Comparison of ENCODE assay signal across 22 cellular contexts in genomic region chr6:161255518-161255917, GRCh38. TPM values are rescaled to one million over a fixed set of nuclear protein-coding genes. Genes with fewer than 3 reads are reported as not detected.
DNase-seq lines count a peak whose midpoint lies in the region; ATAC-seq and TF ChIP-seq lines count a peak whose summit lies in the region.
"Had no signal": no experiment of that assay in that cellular context is flagged by ENCODE, and none has a peak within 500 bp of the region (broad histone marks: within the 10 kb centered on the region; RNA-seq: fewer than 3 reads in every experiment).

No MANE protein-coding gene starts in this region.

- ATAC-seq in GM23338 (no peak), GM19035 (IDR thresholded peaks at IDR 0.05; ENCODE audit: unreplicated experiment) (no peak)

- H3K27ac ChIP-seq in GM23338 (ENCODE audit: low read depth) (peak overlapping the region; percentile 71; the same call in 1 of the 2 replicates), dorsolateral prefrontal cortex (peak overlapping the region in 46 of 59 donors; percentile 11 to 88 (median 75)), neural progenitor cell (peak overlapping the region; percentile 84), osteoblast (ENCODE audit: low read depth, low read length) (no peak overlapping the region)
- H3K27ac ChIP-seq: BLaER1, SJSA1 had no signal

- H3K4me2 ChIP-seq in GM23338 = no peak overlapping the region
- H3K4me2 ChIP-seq in neural progenitor cell = peak overlapping the region; percentile 61
- no peak overlapping the region for H3K4me2 ChIP-seq in osteoblast (ENCODE audit: insufficient read depth, low read length)
- H3K4me2 ChIP-seq: BLaER1 had no signal

- H3K79me2 ChIP-seq in GM23338 (replicated peaks; ENCODE audit: insufficient read depth) = peaks cover 93% of the 10 kb centered on the region
- peaks cover 99% of the 10 kb centered on the region for H3K79me2 ChIP-seq in neural progenitor cell (ENCODE audit: low read depth)
- H3K79me2 ChIP-seq in osteoblast (ENCODE audit: insufficient read depth, low read length) = peaks cover 8% of the 10 kb centered on the region

- no peak overlapping the region for H3K4me3 Mint-ChIP-seq in GM23338
- no peak overlapping the region for H3K4me3 Mint-ChIP-seq in neural progenitor cell
- H3K4me3 Mint-ChIP-seq: CD4-positive, CD25-positive, alpha-beta regulatory T cell; IgD-negative memory B cell had no signal

- H3K4me1 ChIP-seq in GM23338 (ENCODE audit: insufficient read depth) (peaks cover 8% of the 10 kb centered on the region; the same call in 1 of the 2 replicates), neural progenitor cell (peaks cover 39% of the 10 kb centered on the region), osteoblast (ENCODE audit: insufficient read depth, low read length) (peaks cover 10% of the 10 kb centered on the region)
- H3K4me1 ChIP-seq: BLaER1 had no signal

- H4K20me1 ChIP-seq in GM23338 (replicated peaks; ENCODE audit: insufficient read depth) = peaks cover 48% of the 10 kb centered on the region
- H4K20me1 ChIP-seq in neural progenitor cell (ENCODE audit: low read depth) = peaks cover 87% of the 10 kb centered on the region
- H4K20me1 ChIP-seq in osteoblast (ENCODE audit: insufficient read depth, low read length) = no peaks in the 10 kb centered on the region

- peaks cover 38% of the 10 kb centered on the region for H3K4me1 Mint-ChIP-seq in GM23338
- H3K4me1 Mint-ChIP-seq in neural progenitor cell = peaks cover 46% of the 10 kb centered on the region
- H3K4me1 Mint-ChIP-seq: IgD-negative memory B cell had no signal

- no peaks in the 10 kb centered on the region for H3K27me3 ChIP-seq in GM23338 (ENCODE audit: insufficient read depth)
- H3K27me3 ChIP-seq in dorsolateral prefrontal cortex = no peaks in the 10 kb centered on the region
- H3K27me3 ChIP-seq in neural progenitor cell = no peaks in the 10 kb centered on the region
- H3K27me3 ChIP-seq in osteoblast (ENCODE audit: insufficient read depth, low read length) = no peaks in the 10 kb centered on the region
- H3K27me3 ChIP-seq: BLaER1, SJSA1 had no signal

- H2AFZ ChIP-seq in GM23338 (no peak overlapping the region), neural progenitor cell (replicated peaks) (no peak overlapping the region), osteoblast (ENCODE audit: low read length) (no peak overlapping the region)

- intact Hi-C loops in dorsolateral prefrontal cortex (cut with DNase I) = no loop called here

- no peak for TF ChIP-seq CTCF in GM23338 (conservative IDR thresholded peaks at IDR 0.05; ENCODE audit: low read depth in 2 of 2)
- TF ChIP-seq CTCF in dorsolateral prefrontal cortex (IDR thresholded peaks at IDR 0.05 in 54 of 56, conservative IDR thresholded peaks at IDR 0.05 in 2 of 56; ENCODE audit: low read depth in 1 of 56, partially characterized antibody in 56 of 56) = no peak
- no peak for TF ChIP-seq CTCF in neural progenitor cell (IDR thresholded peaks at IDR 0.05)
- TF ChIP-seq CTCF in osteoblast (IDR thresholded peaks at IDR 0.05; ENCODE audit: extremely low read depth, low read depth, low read length) = no peak

- no peaks in the 10 kb centered on the region for H3F3A ChIP-seq in GM23338 (replicated peaks; ENCODE audit: low read depth)
- H3F3A ChIP-seq in neural progenitor cell (ENCODE audit: low read depth) = peaks cover 25% of the 10 kb centered on the region

- no peaks in the 10 kb centered on the region for H3K9me2 ChIP-seq in GM23338 (ENCODE audit: insufficient read depth)

- DNase-seq in GM23338 (ENCODE audit: low spot score) (no peak), OCI-M1 (lab: John Stamatoyannopoulos, UW) (peak; percentile 78), dorsolateral prefrontal cortex (no peak), neural progenitor cell (ENCODE audit: low spot score) (no peak), osteoblast (ENCODE audit: insufficient read length, low spot score, missing footprints) (no peak), foreskin melanocyte (no peak), retina (no peak)
- DNase-seq: CD4-positive, CD25-positive, alpha-beta regulatory T cell; NCI-H1048; NCI-H1417; NCI-H1694; NCI-H2029 treated with DMSO at 0.1 percent for 48 hours; NCI-H446 treated with DMSO at 0.1 percent for 48 hours; NCI-H526; NCI-H82; NK-92 treated with Interleukin-12 subunit alpha and Interleukin-12 subunit beta, amount 100 ng/mL, for 24 hours; Right ventricle myocardium superior; RPMI8226 had no signal

- no peaks in the 10 kb centered on the region for H3K9me3 Mint-ChIP-seq in GM23338
- no peaks in the 10 kb centered on the region for H3K9me3 Mint-ChIP-seq in neural progenitor cell
- H3K9me3 Mint-ChIP-seq: CD4-positive, CD25-positive, alpha-beta regulatory T cell; IgD-negative memory B cell had no signal

- H3K4me3 ChIP-seq in GM23338 = no peak overlapping the region
- peak overlapping the region in 4 of 59 donors; percentile 6 to 53 (median 32) for H3K4me3 ChIP-seq in dorsolateral prefrontal cortex
- H3K4me3 ChIP-seq in neural progenitor cell = no peak overlapping the region
- no peak overlapping the region for H3K4me3 ChIP-seq in osteoblast (ENCODE audit: insufficient read depth, low read length)
- H3K4me3 ChIP-seq: BLaER1, SJSA1 had no signal

- no peaks in the 10 kb centered on the region for H3K9me3 ChIP-seq in neural progenitor cell (ENCODE audit: low read depth)
- no peaks in the 10 kb centered on the region for H3K9me3 ChIP-seq in osteoblast (ENCODE audit: low read depth, low read length)
- H3K9me3 ChIP-seq: BLaER1, SJSA1 had no signal

- H3K27me3 Mint-ChIP-seq in GM23338 (ENCODE audit: insufficient read depth, low read depth, poor library complexity) (peaks cover 6% of the 10 kb centered on the region), neural progenitor cell (ENCODE audit: insufficient read depth, low read depth) (peaks cover 2% of the 10 kb centered on the region)
- H3K27me3 Mint-ChIP-seq: CD4-positive, CD25-positive, alpha-beta regulatory T cell; IgD-negative memory B cell had no signal

- H3K36me3 ChIP-seq in GM23338 (ENCODE audit: insufficient read depth) (no peaks in the 10 kb centered on the region), neural progenitor cell (no peaks in the 10 kb centered on the region), osteoblast (ENCODE audit: insufficient read depth, low read length) (no peaks in the 10 kb centered on the region)

- H3K27ac Mint-ChIP-seq in GM23338 (no peak overlapping the region), neural progenitor cell (no peak overlapping the region)
- H3K27ac Mint-ChIP-seq: CD4-positive, CD25-positive, alpha-beta regulatory T cell; IgD-negative memory B cell had no signal

- H3K9ac ChIP-seq in neural progenitor cell = no peak overlapping the region
- H3K9ac ChIP-seq: BLaER1 had no signal

- peaks cover 18% of the 10 kb centered on the region; the same call in 1 of the 3 replicates for H3K36me3 Mint-ChIP-seq in GM23338 (ENCODE audit: low read depth)
- H3K36me3 Mint-ChIP-seq in neural progenitor cell = peaks cover 53% of the 10 kb centered on the region

TF ChIP-seq in GM23338, 12 proteins besides CTCF, POLR2A, EP300 and RAD21:
- TF ChIP-seq REST (IDR thresholded peaks at IDR 0.05; ENCODE audit: unreplicated experiment) (no peak), POLR2AphosphoS5 (IDR thresholded peaks at IDR 0.05; ENCODE audit: low read depth) (no peak), CREB1 (CRISPR knock-in tag; IDR thresholded peaks at IDR 0.05; ENCODE audit: low read depth) (no peak), ZNF331 (CRISPR knock-in tag; IDR thresholded peaks at IDR 0.05; ENCODE audit: low read depth) (no peak), EZH2phosphoT487 (IDR thresholded peaks at IDR 0.05; ENCODE audit: unreplicated experiment) (no peak), NANOG (IDR thresholded peaks at IDR 0.05; ENCODE audit: borderline replicate concordance) (no peak)

RNA-seq across cellular contexts. Expression of gene AGPAT4, which starts 18.3 kb away (rescaled TPM):
- 18.3 and 19.3 TPM in 2 replicates for total RNA-seq in GM23338 (2014; rRNA removed; shearing (Covaris generic))
- 7.0 and 8.9 TPM in 2 replicates for polyA plus RNA-seq in GM23338 (2016; fragmentation: Nextera tagmentation; extraction: Ambion mirVana)
- total RNA-seq in dorsolateral prefrontal cortex (100 to 1,000 TPM in 5 of 120 experiments, 10 to 100 TPM in 115; 34.6 to 138 (median 62.5) TPM), neural progenitor cell (ENCODE audit: low replicate concordance) (30.5 and 34.5 TPM in 2 replicates), osteoblast (13.8 and 16.8 TPM in 2 replicates)
